17 cellular contexts compared by ENCODE assay signal in the genomic region with DNA sequence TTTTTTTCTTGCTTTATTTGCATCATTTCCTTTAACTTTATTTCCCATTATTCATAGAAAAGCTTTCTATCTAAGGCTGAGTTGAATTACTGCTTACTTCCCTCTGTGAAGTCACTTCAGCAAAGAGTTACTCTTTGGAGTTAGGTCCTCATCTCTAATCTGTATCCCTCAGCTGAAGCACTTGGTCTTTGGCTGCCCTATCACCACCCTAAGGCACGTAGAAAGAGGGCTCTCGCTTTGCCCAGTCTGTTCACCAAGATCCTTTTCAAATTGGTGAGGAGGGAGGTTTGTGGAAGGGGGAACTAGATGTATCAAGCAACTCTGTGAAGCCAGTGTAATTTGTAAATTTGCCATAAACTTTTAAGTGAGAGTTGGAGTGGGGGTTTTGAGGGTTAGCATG. TPM values are rescaled to one million over a fixed set of nuclear protein-coding genes. Genes with fewer than 3 reads are reported as not detected.
A peak's percentile ranks its signal among the peaks of the same experiment; 100 is the strongest.
DNase-seq lines count a peak whose midpoint lies in the region; ATAC-seq and TF ChIP-seq lines count a peak whose summit lies in the region.
"Had no signal": no experiment of that assay in that cellular context is flagged by ENCODE, and none has a peak within 500 bp of the region (broad histone marks: within the 10 kb centered on the region; RNA-seq: fewer than 3 reads in every experiment).

No MANE protein-coding gene starts in this region.

- DNase-seq in OCI-M1 (lab: John Stamatoyannopoulos, UW) (peak; percentile 41), nephron progenitor cell (no peak)
- DNase-seq: Caco-2; CD8-positive, alpha-beta T cell; DND-41; GF-D8; GOT3; H9 had no signal

- no peaks in the 10 kb centered on the region for H3K9me3 Mint-ChIP-seq in brain
- no peaks in the 10 kb centered on the region for H3K9me3 Mint-ChIP-seq in nephron progenitor cell
- H3K9me3 Mint-ChIP-seq: CD14-positive monocyte; CD8-positive, alpha-beta T cell; H9 had no signal

- peak overlapping the region; percentile 43 to 86 (median 68) for H3K4me3 Mint-ChIP-seq in brain
- no peak overlapping the region for H3K4me3 Mint-ChIP-seq in nephron progenitor cell
- H3K4me3 Mint-ChIP-seq: CD14-positive monocyte; CD8-positive, alpha-beta T cell; H9 had no signal

- H3K27ac Mint-ChIP-seq in brain (peak overlapping the region; percentile 72 to 97 (median 93)), nephron progenitor cell (peak overlapping the region; percentile 33)
- H3K27ac Mint-ChIP-seq: CD14-positive monocyte; CD8-positive, alpha-beta T cell had no signal

- H3K27me3 Mint-ChIP-seq in brain, result peaks cover 3% of the 10 kb centered on the region
- H3K27me3 Mint-ChIP-seq in nephron progenitor cell (ENCODE audit: low read depth, poor library complexity), result no peaks in the 10 kb centered on the region

- H3K36me3 Mint-ChIP-seq in brain (peaks cover 3% of the 10 kb centered on the region), nephron progenitor cell (ENCODE audit: low read depth) (no peaks in the 10 kb centered on the region)

- no peak for TF ChIP-seq CTCF in brain (conservative IDR thresholded peaks at IDR 0.05)
- no peak for TF ChIP-seq CTCF in nephron progenitor cell (IDR thresholded peaks at IDR 0.05)

- ATAC-seq in GM19023 (IDR thresholded peaks at IDR 0.05; ENCODE audit: unreplicated experiment), result no peak
- no peak for ATAC-seq in GM19455 (IDR thresholded peaks at IDR 0.05; ENCODE audit: unreplicated experiment)
- no peak for ATAC-seq in GM21423 (IDR thresholded peaks at IDR 0.05; ENCODE audit: unreplicated experiment)
- ATAC-seq: A549; CD8-positive, alpha-beta T cell; HepG2 had no signal

- peaks cover 60% of the 10 kb centered on the region for H3K4me1 Mint-ChIP-seq in brain
- peaks cover 5% of the 10 kb centered on the region for H3K4me1 Mint-ChIP-seq in nephron progenitor cell
- H3K4me1 Mint-ChIP-seq: CD14-positive monocyte had no signal

RNA-seq across cellular contexts. Expression of a gene that starts 43.5 kb away (rescaled TPM):
- 16.7 TPM for polyA plus RNA-seq in brain (ENCODE audit: insufficient read depth, low read depth, low replicate concordance)
- polyA plus RNA-seq: AG04450, BJ, CD14-positive monocyte had no signal
